10 cellular contexts compared by ENCODE assay signal in the genomic region with DNA sequence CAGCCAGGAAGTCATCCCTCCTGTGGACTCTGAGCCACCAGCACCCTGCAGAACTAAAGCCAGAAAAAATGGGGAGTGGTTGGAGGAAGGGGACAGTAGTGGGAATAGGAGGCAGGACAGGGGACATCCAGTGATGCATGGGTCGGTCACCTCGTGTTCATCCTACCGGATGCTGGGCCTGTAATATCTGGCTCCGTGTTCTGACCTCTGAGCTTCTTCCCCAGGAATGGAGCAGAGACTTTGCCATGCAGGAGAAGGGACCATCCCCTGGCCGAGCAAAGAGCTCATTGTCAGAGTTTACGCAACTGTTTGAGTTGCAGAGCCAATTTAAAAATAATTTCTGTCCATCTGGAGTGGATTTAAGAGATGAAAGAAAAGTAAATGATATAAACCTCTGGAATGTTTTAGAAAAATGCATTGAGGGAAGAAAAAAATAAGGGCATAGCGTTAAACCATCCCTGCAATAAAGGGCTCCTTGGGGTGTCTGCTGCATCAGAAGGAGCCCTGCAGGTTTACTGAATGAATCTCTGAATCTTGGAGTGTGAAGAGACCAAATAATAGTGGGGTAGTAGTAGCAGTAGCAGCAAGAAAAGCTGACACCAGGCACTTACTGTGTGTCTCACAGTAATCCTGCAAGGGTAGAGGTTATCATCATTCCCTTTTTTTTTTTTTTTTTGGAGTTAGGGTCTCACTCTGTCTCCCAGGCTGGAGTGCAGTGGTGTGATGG.
DNase-seq lines count a peak whose midpoint lies in the region; ATAC-seq and TF ChIP-seq lines count a peak whose summit lies in the region.
"Had no signal": no experiment of that assay in that cellular context is flagged by ENCODE, and none has a peak within 500 bp of the region (broad histone marks: within the 10 kb centered on the region; RNA-seq: fewer than 3 reads in every experiment).

No MANE protein-coding gene starts in this region.

- no peaks in the 10 kb centered on the region for H3K27me3 ChIP-seq in H9 (ENCODE audit: insufficient read depth, low read length)
- H3K27me3 ChIP-seq in ovary: no peaks in the 10 kb centered on the region
- H3K27me3 ChIP-seq: neutrophil had no signal

- H3K9me3 Mint-ChIP-seq in H9: no peaks in the 10 kb centered on the region

- H3K9me3 ChIP-seq in H9 (ENCODE audit: control insufficient read depth, low read depth, low read length) (no peaks in the 10 kb centered on the region), ovary (no peaks in the 10 kb centered on the region)
- H3K9me3 ChIP-seq: lower lobe of right lung, neutrophil had no signal

- no peaks in the 10 kb centered on the region for H3K23me2 ChIP-seq in H9 (ENCODE audit: insufficient read length, low read depth, low read length, poor library complexity, severe bottlenecking)

- H3K27me3 Mint-ChIP-seq in H9 (ENCODE audit: low read depth): no peaks in the 10 kb centered on the region

- no peak for ATAC-seq in HG03139 (IDR thresholded peaks at IDR 0.05; ENCODE audit: unreplicated experiment)
- no peak for ATAC-seq in GM21447 (IDR thresholded peaks at IDR 0.05; ENCODE audit: unreplicated experiment)
- ATAC-seq: lower lobe of right lung had no signal

- H3K4ac ChIP-seq in H9 (ENCODE audit: low read depth, low read length): no peak overlapping the region

- no peak overlapping the region for H3K14ac ChIP-seq in H9 (ENCODE audit: insufficient read depth, low read length)

- no peaks in the 10 kb centered on the region for H4K20me1 ChIP-seq in H9 (ENCODE audit: control insufficient read depth, insufficient read depth, insufficient read length)

- intact Hi-C loops in ovary (cut with DNase I): loop anchor here in 1 of 4 donors (10.0 kb wide), 1 partner anchor 119 kb away; a partner anchor contains a TSS

- H3K18ac ChIP-seq in H9 (ENCODE audit: insufficient read length, low read depth, low read length): no peak overlapping the region

- H3K4me3 ChIP-seq in astrocyte of the cerebellum (ENCODE audit: low read depth, low read length) (no peak overlapping the region), ovary (no peak overlapping the region)
- H3K4me3 ChIP-seq: lower lobe of right lung had no signal

- H2BK20ac ChIP-seq in H9 (ENCODE audit: low read depth, low read length, poor library complexity, severe bottlenecking): no peak overlapping the region

- TF ChIP-seq CTCF in H9 (conservative IDR thresholded peaks at IDR 0.05) (no peak), astrocyte of the cerebellum (IDR thresholded peaks at IDR 0.05; ENCODE audit: low read depth, low read length, missing control alignments) (no peak), ovary (IDR thresholded peaks at IDR 0.05) (no peak)

- H2AK5ac ChIP-seq in H9 (ENCODE audit: insufficient read length, low read length): no peak overlapping the region

- no peak for TF ChIP-seq POLR2A in ovary (IDR thresholded peaks at IDR 0.05)

- no peak overlapping the region for H3K9ac ChIP-seq in H9 (ENCODE audit: extremely low read depth, insufficient read length, low read length)

- DNase-seq in AG08396 (ENCODE audit: low spot score) (peak; percentile 45), H9 (peak; percentile 9), astrocyte of the cerebellum (ENCODE audit: low read depth) (peak; percentile 49), mesenteric fat pad (ENCODE audit: low spot score) (peak; percentile 55), DMS114 treated with DMSO at 0.1 percent for 48 hours (lab: John Stamatoyannopoulos, UW; ENCODE audit: unreplicated experiment) (no peak), ovary (no peak)
- DNase-seq: lower lobe of right lung had no signal

- H3K23ac ChIP-seq in H9 (ENCODE audit: insufficient read length, low read depth, low read length): no peak overlapping the region

- WGBS in H9 (ENCODE audit: extremely low coverage, insufficient read length, low lambda C conversion rate): no CpG with 5 or more reads among the region's 7 CpGs
- WGBS in ovary, 3 donors: 72 to 84% (median 74%) methylated on average over 7 of the region's 7 CpGs

- in situ Hi-C loops in astrocyte of the cerebellum (cut with HindIII; ENCODE audit: low sequenced_read_pairs): no loop called here

- H3K4me1 ChIP-seq in H9 (ENCODE audit: insufficient read depth, low read length): no peaks in the 10 kb centered on the region
- H3K4me1 ChIP-seq in ovary (ENCODE audit: insufficient read depth): peaks cover 25% of the 10 kb centered on the region

- H4K8ac ChIP-seq in H9 (replicated peaks; ENCODE audit: insufficient read length, low read depth, low read length): no peak overlapping the region

- no peak overlapping the region for H2BK120ac ChIP-seq in H9 (ENCODE audit: low read depth, low read length, poor library complexity, severe bottlenecking)

- no peak for TF ChIP-seq EP300 in ovary (IDR thresholded peaks at IDR 0.05)

- H3K56ac ChIP-seq in H9 (ENCODE audit: insufficient read length, low read depth, low read length): no peak overlapping the region

- no peak overlapping the region for H2BK12ac ChIP-seq in H9 (ENCODE audit: insufficient read length, low read depth, low read length)

- H4K5ac ChIP-seq in H9 (ENCODE audit: insufficient read length, low read depth, low read length): no peak overlapping the region

- H3K36me3 ChIP-seq in ovary: no peaks in the 10 kb centered on the region

- H3K4me3 Mint-ChIP-seq in H9: no peak overlapping the region; a peak in 1 of 5 replicates

- no peak overlapping the region for H2BK5ac ChIP-seq in H9 (ENCODE audit: insufficient read length, low read length)

- H2AFZ ChIP-seq in H9 (ENCODE audit: low read length): no peak overlapping the region

- H3K79me2 ChIP-seq in H9 (ENCODE audit: insufficient read depth, low read length): no peaks in the 10 kb centered on the region

- H3K36me3 Mint-ChIP-seq in H9 (ENCODE audit: insufficient read depth in 1 of 3, low read depth in 3 of 3): peaks cover 6 to 62% (median 7%) of the 10 kb centered on the region in 3 experiments

- H3K4me2 ChIP-seq in H9 (ENCODE audit: insufficient read depth, insufficient read length, low read length): no peak overlapping the region

- H3K27ac Mint-ChIP-seq in H9: peak overlapping the region in 1 of 3 experiments; percentile 86; a peak in 2 of 7 replicates

- H3T11ph ChIP-seq in H9 (ENCODE audit: low read length): no peak overlapping the region

- H3K4me1 Mint-ChIP-seq in H9: peaks cover 6 to 8% of the 10 kb centered on the region in 2 experiments; a peak in 2 of 4 replicates

- H3K27ac ChIP-seq in H9 (ENCODE audit: insufficient read length, low read depth, low read length) (no peak overlapping the region), ovary (no peak overlapping the region)
- H3K27ac ChIP-seq: lower lobe of right lung, neutrophil had no signal

- no peak overlapping the region for H2BK15ac ChIP-seq in H9 (ENCODE audit: low read depth, low read length)

- H3K79me1 ChIP-seq in H9 (ENCODE audit: insufficient read depth, low read depth, low read length, poor library complexity, severe bottlenecking): no peaks in the 10 kb centered on the region

- no peak overlapping the region for H4K91ac ChIP-seq in H9 (ENCODE audit: insufficient read length, low read depth, low read length)

Comparison
In these comparisons a context has a peak if more than half of its experiments do, and no peak if none do; other contexts are left out.
1. DNase-seq: peak in AG08396 (single experiment), H9 (single experiment), astrocyte of the cerebellum (single experiment) and mesenteric fat pad (single experiment); none in DMS114 treated with DMSO at 0.1 percent for 48 hours (single experiment) and ovary (0 of 5).